In genomic region chr15:101394654-101395053, GRCh38 we compare ENCODE assay signal across 14 cellular contexts.
DNase-seq lines count a peak whose midpoint lies in the region; ATAC-seq and TF ChIP-seq lines count a peak whose summit lies in the region.
"Had no signal": no experiment of that assay in that cellular context is flagged by ENCODE, and none has a peak within 500 bp of the region (broad histone marks: within the 10 kb centered on the region; RNA-seq: fewer than 3 reads in every experiment).

No MANE protein-coding gene starts in this region.

- peaks cover 10% of the 10 kb centered on the region for H3K27me3 Mint-ChIP-seq in endothelial cell (ENCODE audit: unreplicated experiment)

- no peak for TF ChIP-seq CTCF in stomach (IDR thresholded peaks at IDR 0.05)
- no peak for TF ChIP-seq CTCF in endothelial cell (IDR thresholded peaks at IDR 0.05; ENCODE audit: unreplicated experiment)

- no peaks in the 10 kb centered on the region for H3K36me3 Mint-ChIP-seq in endothelial cell (ENCODE audit: low read depth, unreplicated experiment)
- H3K36me3 Mint-ChIP-seq: CD4-positive, CD25-positive, alpha-beta regulatory T cell had no signal

- H3K9me3 Mint-ChIP-seq in endothelial cell (ENCODE audit: unreplicated experiment), result no peaks in the 10 kb centered on the region
- H3K9me3 Mint-ChIP-seq: HFFc6 had no signal

- H3K4me2 ChIP-seq in BLaER1 treated with 17β-estradiol and CSF1 and Interleukin-3, amounts not matched to agents 10 nM and 100 nM, result peak overlapping the region in 6 of 11 experiments; percentile 74 to 90 (median 80); a peak in 7 of 22 replicates

- no peak overlapping the region for H3K27ac ChIP-seq in BLaER1 treated with 17β-estradiol and CSF1 and Interleukin-3, amounts not matched to agents 10 nM and 100 nM
- no peak overlapping the region for H3K27ac ChIP-seq in stomach
- H3K27ac ChIP-seq: HL-60 had no signal

- no peak overlapping the region for H3K27ac Mint-ChIP-seq in endothelial cell (ENCODE audit: unreplicated experiment)
- H3K27ac Mint-ChIP-seq: CD4-positive, CD25-positive, alpha-beta regulatory T cell; HFFc6 had no signal

- no peak for TF ChIP-seq POLR2A in stomach (IDR thresholded peaks at IDR 0.05)

- no peak for TF ChIP-seq EP300 in stomach (IDR thresholded peaks at IDR 0.05)

- no peaks in the 10 kb centered on the region for H3K36me3 ChIP-seq in BLaER1 treated with 17β-estradiol and CSF1 and Interleukin-3, amounts not matched to agents 10 nM and 100 nM
- H3K36me3 ChIP-seq in stomach, result peaks cover 0 to 29% (median 7%) of the 10 kb centered on the region in 4 donors

- 49 to 68% (median 58%) methylated on average over 10 to 11 of the region's 11 CpGs for WGBS in stomach, 5 donors

- no peak overlapping the region for H3K4me3 ChIP-seq in BLaER1 treated with 17β-estradiol and CSF1 and Interleukin-3, amounts not matched to agents 10 nM and 100 nM
- no peak overlapping the region for H3K4me3 ChIP-seq in stomach

- no peaks in the 10 kb centered on the region for H3K27me3 ChIP-seq in BLaER1 treated with 17β-estradiol and CSF1 and Interleukin-3, amounts not matched to agents 10 nM and 100 nM
- H3K27me3 ChIP-seq in stomach, result peaks cover 0 to 6% (median 0%) of the 10 kb centered on the region in 3 donors

- intact Hi-C loops in stomach (cut with DNase I; ENCODE audit: low total_unique reads), result no loop called here

- no peak overlapping the region for H3K4me3 Mint-ChIP-seq in endothelial cell (ENCODE audit: unreplicated experiment)
- H3K4me3 Mint-ChIP-seq: CD4-positive, CD25-positive, alpha-beta regulatory T cell; HFFc6 had no signal

- no peaks in the 10 kb centered on the region for H3K4me1 Mint-ChIP-seq in endothelial cell (ENCODE audit: unreplicated experiment)

- no peaks in the 10 kb centered on the region for H4K20me1 ChIP-seq in BLaER1 treated with 17β-estradiol and CSF1 and Interleukin-3, amounts not matched to agents 10 nM and 100 nM

- ATAC-seq in HG03460 (IDR thresholded peaks at IDR 0.05; ENCODE audit: unreplicated experiment) (no peak), GM19467 (IDR thresholded peaks at IDR 0.05; ENCODE audit: unreplicated experiment) (no peak), HG03039 (IDR thresholded peaks at IDR 0.05; ENCODE audit: unreplicated experiment) (no peak)

- DNase-seq in NCI-H69 (lab: John Stamatoyannopoulos, UW) (peak; percentile 23), left kidney (ENCODE audit: low read depth, low spot score) (peak; percentile 16), stomach (peak; percentile 5), endothelial cell (ENCODE audit: low spot score) (no peak)
- DNase-seq: CD4-positive, CD25-positive, alpha-beta regulatory T cell; DMS53; GF-D8; HCEC 1CT; HFFc6 had no signal

- no peak overlapping the region for H3K9ac ChIP-seq in BLaER1 treated with 17β-estradiol and CSF1 and Interleukin-3, amounts not matched to agents 10 nM and 100 nM

- H3K4me1 ChIP-seq in BLaER1 treated with 17β-estradiol and CSF1 and Interleukin-3, amounts not matched to agents 10 nM and 100 nM, result peaks cover 39 to 90% (median 81%) of the 10 kb centered on the region in 10 experiments
- H3K4me1 ChIP-seq in stomach, result no peaks in the 10 kb centered on the region

- H3K9me3 ChIP-seq in BLaER1 treated with 17β-estradiol and CSF1 and Interleukin-3, amounts not matched to agents 10 nM and 100 nM (replicated peaks in 1 of 11), result no peaks in the 10 kb centered on the region
- H3K9me3 ChIP-seq in stomach, result no peaks in the 10 kb centered on the region
